Comparison of ENCODE assay signal across 1 cellular context in the genomic region with DNA sequence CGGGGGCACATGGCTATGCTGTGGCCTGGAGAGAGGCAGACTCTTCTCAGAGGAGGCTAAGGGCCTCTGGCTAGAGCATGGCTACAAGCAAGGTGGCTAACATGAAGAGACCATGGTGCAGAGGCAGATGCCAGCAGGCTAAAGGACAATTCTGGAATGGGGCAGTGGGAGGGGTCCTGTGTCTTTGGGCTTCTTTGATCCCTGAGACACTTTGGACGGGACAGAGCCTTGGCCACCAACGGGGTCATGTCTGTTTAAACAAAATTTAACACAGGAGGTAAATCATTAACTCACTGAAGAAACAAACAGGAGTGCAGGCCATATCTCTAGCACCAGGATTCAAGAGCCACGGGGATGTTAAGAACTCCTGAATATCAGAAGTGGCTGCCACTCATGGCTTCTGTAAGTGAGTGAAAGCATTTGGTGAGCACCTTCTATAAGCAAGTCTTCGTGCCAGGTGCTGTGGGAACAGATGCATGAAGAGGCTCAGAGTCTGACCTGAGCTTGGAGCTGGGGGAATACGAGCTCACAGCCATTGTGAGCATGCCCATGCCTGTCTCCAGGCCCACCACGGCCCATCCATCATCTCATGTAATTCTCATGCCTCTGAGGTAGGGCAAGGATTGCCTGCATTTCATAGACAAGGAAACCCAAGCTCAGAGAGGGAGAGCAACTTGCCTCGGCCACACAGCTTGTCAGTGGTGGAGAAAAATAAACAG.
TF ChIP-seq lines count a peak whose summit lies in the region.

No MANE protein-coding gene starts in this region.

TF ChIP-seq in HepG2, 621 proteins besides CTCF, POLR2A, EP300 and RAD21 (continued from another document):
- TF ChIP-seq, protein P1, sequence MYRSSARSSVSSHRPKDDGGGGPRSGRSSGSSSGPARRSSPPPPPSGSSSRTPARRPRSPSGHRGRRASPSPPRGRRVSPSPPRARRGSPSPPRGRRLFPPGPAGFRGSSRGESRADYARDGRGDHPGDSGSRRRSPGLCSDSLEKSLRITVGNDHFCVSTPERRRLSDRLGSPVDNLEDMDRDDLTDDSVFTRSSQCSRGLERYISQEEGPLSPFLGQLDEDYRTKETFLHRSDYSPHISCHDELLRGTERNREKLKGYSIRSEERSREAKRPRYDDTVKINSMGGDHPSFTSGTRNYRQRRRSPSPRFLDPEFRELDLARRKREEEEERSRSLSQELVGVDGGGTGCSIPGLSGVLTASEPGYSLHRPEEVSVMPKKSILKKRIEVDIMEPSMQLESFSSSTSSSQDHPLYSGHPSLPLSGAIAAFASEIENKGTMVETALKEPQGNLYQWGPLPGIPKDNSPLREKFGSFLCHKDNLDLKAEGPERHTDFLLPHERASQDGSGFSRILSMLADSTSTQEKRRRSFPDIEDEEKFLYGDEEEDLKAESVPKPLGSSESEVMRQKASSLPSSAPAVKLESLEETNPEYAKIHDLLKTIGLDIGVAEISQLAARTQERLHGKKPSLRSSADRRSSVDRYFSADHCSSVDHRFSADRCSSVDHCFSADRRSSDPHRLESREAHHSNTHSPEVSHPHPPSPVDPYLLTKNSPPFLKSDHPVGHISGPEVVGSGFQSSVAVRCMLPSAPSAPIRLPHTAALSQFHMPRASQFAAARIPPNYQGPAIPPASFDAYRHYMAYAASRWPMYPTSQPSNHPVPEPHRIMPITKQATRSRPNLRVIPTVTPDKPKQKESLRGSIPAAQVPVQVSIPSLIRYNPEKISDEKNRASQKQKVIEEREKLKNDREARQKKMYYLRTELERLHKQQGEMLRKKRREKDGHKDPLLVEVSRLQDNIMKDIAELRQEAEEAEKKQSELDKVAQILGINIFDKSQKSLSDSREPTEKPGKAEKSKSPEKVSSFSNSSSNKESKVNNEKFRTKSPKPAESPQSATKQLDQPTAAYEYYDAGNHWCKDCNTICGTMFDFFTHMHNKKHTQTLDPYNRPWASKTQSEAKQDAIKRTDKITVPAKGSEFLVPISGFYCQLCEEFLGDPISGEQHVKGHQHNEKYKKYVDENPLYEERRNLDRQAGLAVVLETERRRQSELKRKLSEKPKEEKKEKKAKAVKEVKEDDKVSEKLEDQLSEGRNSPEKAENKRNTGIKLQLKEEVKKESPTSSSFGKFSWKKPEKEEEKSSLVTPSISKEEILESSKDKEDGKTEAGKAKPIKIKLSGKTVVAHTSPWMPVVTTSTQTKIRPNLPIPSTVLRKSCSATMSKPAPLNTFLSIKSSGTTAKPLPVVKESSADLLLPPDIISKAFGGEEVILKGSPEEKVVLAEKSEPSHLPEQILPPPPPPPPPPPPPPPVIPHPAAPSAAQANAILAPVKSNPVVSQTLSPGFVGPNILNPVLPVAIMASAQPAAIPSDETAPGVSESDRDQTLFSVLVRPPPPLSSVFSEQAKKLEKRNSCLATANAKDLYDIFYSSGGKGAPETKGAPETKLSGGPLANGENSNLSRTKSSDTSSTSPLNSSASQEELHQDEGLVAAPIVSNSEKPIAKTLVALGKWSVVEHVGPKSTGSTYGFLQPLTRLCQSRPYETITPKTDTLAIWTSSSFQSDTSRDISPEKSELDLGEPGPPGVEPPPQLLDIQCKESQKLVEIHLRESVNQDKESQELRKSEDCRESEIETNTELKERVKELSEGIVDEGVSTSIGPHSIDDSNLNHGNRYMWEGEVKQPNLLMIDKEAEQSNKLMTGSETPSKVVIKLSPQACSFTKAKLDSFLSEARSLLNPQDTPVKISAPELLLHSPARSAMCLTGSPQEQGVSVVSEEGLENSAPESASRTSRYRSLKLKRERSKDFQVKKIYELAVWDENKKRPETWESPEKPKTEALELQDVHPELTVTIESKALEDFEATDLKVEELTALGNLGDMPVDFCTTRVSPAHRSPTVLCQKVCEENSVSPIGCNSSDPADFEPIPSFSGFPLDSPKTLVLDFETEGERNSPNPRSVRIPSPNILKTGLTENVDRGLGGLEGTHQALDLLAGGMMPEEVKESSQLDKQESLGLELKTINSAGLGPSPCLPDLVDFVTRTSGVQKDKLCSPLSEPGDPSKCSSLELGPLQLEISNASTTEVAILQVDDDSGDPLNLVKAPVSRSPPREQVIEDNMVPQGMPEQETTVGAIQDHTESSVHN (CRISPR knock-in tag; IDR thresholded peaks at IDR 0.05), result peak; percentile 49; the same call in 1 of the 2 replicates
- no peak for TF ChIP-seq SOX6 (IDR thresholded peaks at IDR 0.05)
- peak; percentile 97 for TF ChIP-seq SOX6 (CRISPR knock-in tag; IDR thresholded peaks at IDR 0.05)
- peak; percentile 82; the same call in 1 of the 2 replicates for TF ChIP-seq ZNF33B (CRISPR knock-in tag; IDR thresholded peaks at IDR 0.05)
- TF ChIP-seq ZNF747 (CRISPR knock-in tag; IDR thresholded peaks at IDR 0.05; ENCODE audit: borderline replicate concordance), result no peak
- TF ChIP-seq, protein P2, sequence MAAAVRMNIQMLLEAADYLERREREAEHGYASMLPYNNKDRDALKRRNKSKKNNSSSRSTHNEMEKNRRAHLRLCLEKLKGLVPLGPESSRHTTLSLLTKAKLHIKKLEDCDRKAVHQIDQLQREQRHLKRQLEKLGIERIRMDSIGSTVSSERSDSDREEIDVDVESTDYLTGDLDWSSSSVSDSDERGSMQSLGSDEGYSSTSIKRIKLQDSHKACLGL (CRISPR knock-in tag; IDR thresholded peaks at IDR 0.05), result no peak
- TF ChIP-seq, protein P3, sequence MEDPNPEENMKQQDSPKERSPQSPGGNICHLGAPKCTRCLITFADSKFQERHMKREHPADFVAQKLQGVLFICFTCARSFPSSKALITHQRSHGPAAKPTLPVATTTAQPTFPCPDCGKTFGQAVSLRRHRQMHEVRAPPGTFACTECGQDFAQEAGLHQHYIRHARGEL (CRISPR knock-in tag; IDR thresholded peaks at IDR 0.05), result no peak
- no peak for TF ChIP-seq ZNF33A (CRISPR knock-in tag; IDR thresholded peaks at IDR 0.05; ENCODE audit: borderline replicate concordance)
- no peak for TF ChIP-seq ZNF670 (CRISPR knock-in tag; IDR thresholded peaks at IDR 0.05; ENCODE audit: borderline replicate concordance)
- TF ChIP-seq ZNF605 (CRISPR knock-in tag; IDR thresholded peaks at IDR 0.05), result no peak
- TF ChIP-seq ZFY (CRISPR knock-in tag; IDR thresholded peaks at IDR 0.05), result peak; percentile 71
- 0 out of 2 replicates have a peak, but pooled peaks have one; percentile 33 for TF ChIP-seq ARID2 (CRISPR knock-in tag; IDR thresholded peaks at IDR 0.05; ENCODE audit: borderline replicate concordance)
- TF ChIP-seq ARNT2 (CRISPR knock-in tag; IDR thresholded peaks at IDR 0.05; ENCODE audit: low read depth), result peak; percentile 23
- peak; percentile 89 for TF ChIP-seq HOXA3 (CRISPR knock-in tag; IDR thresholded peaks at IDR 0.05)
- no peak for TF ChIP-seq FOSL1 (CRISPR knock-in tag; IDR thresholded peaks at IDR 0.05; ENCODE audit: borderline replicate concordance)
- peak; percentile 75; the same call in 1 of the 2 replicates for TF ChIP-seq ZNF441 (CRISPR knock-in tag; IDR thresholded peaks at IDR 0.05; ENCODE audit: borderline replicate concordance)
- TF ChIP-seq GZF1 (CRISPR knock-in tag; IDR thresholded peaks at IDR 0.05), result no peak
- 0 out of 2 replicates have a peak, but pooled peaks have one; percentile 35 for TF ChIP-seq ZBTB3 (CRISPR knock-in tag; IDR thresholded peaks at IDR 0.05; ENCODE audit: borderline replicate concordance, low read depth)
- TF ChIP-seq, protein P4, sequence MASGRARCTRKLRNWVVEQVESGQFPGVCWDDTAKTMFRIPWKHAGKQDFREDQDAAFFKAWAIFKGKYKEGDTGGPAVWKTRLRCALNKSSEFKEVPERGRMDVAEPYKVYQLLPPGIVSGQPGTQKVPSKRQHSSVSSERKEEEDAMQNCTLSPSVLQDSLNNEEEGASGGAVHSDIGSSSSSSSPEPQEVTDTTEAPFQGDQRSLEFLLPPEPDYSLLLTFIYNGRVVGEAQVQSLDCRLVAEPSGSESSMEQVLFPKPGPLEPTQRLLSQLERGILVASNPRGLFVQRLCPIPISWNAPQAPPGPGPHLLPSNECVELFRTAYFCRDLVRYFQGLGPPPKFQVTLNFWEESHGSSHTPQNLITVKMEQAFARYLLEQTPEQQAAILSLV (CRISPR knock-in tag; IDR thresholded peaks at IDR 0.05; ENCODE audit: borderline replicate concordance), result no peak
- peak; percentile 76; the same call in 1 of the 2 replicates for TF ChIP-seq ZSCAN29 (CRISPR knock-in tag; conservative IDR thresholded peaks at IDR 0.05)
- no peak for TF ChIP-seq SRSF9 (IDR thresholded peaks at IDR 0.05; ENCODE audit: borderline replicate concordance, insufficient read depth, low read depth, low read length, poor library complexity, severe bottlenecking)
- no peak for TF ChIP-seq ZBTB21 (CRISPR knock-in tag; IDR thresholded peaks at IDR 0.05)
